Comparison of ENCODE assay signal across 8 cellular contexts in genomic region chr16:28403220-28404072, GRCh38. TPM values are rescaled to one million over a fixed set of nuclear protein-coding genes. Genes with fewer than 3 reads are reported as not detected.
DNase-seq lines count a peak whose midpoint lies in the region; ATAC-seq, FAIRE-seq and TF ChIP-seq lines count a peak whose summit lies in the region.
"Not testable (repeated sequence)": the region's sequence is repeated elsewhere in the genome, so short reads cannot be mapped to it uniquely, and the experiment has no call there.

Gene EIF3CL, minus strand, starts transcription at chr16:28403841. Its CDS starts 223 bp downstream, at chr16:28403618.

- not testable (repeated sequence) for H3K36me3 ChIP-seq in GM23338 (ENCODE audit: insufficient read depth); breast epithelium

- H3K4me3 Mint-ChIP-seq in GM23338, result peak within 1 kb of the TSS; percentile 82
- peak within 1 kb of the TSS in 2 of 3 donors; percentile 57 to 70 for H3K4me3 Mint-ChIP-seq in T-cell

- not testable (repeated sequence) for H3F3A ChIP-seq in GM23338 (replicated peaks; ENCODE audit: low read depth)

- H4K20me1 ChIP-seq in GM23338 (replicated peaks; ENCODE audit: insufficient read depth), result not testable (repeated sequence)

- ATAC-seq in GM18511 (IDR thresholded peaks at IDR 0.05; ENCODE audit: unreplicated experiment) (peak; percentile 97), GM23338 (peak; percentile 99), HG03439 (IDR thresholded peaks at IDR 0.05; ENCODE audit: unreplicated experiment) (peak; percentile 95), T-cell (replicated peaks in 1 of 4) (peak; percentile 100), left ventricle myocardium superior (peak; percentile 100)

- H3K27me3 Mint-ChIP-seq in GM23338 (ENCODE audit: insufficient read depth, low read depth, poor library complexity); T-cell: not testable (repeated sequence)

- H3K9me3 Mint-ChIP-seq in GM23338, T-cell: not testable (repeated sequence)

- not testable (repeated sequence) for H3K27me3 ChIP-seq in GM23338 (ENCODE audit: insufficient read depth); breast epithelium

- intact Hi-C loops in breast epithelium (cut with DNase I; ENCODE audit: low total_unique reads); left ventricle myocardium superior (cut with micrococcal nuclease): not testable (repeated sequence)

- CTCF ChIA-PET in T-cell (lab: Charles Lee), result not testable (repeated sequence)

- DNase-seq in GM23338 (ENCODE audit: low spot score); T-cell; breast epithelium (ENCODE audit: low spot score in 2 of 2); left ventricle myocardium superior; occipital lobe (lab: John Stamatoyannopoulos, UW); urothelium cell line (ENCODE audit: low spot score): not testable (repeated sequence)

- H3K79me2 ChIP-seq in GM23338 (replicated peaks; ENCODE audit: insufficient read depth), result not testable (repeated sequence)

- TF ChIP-seq POLR2A in breast epithelium (IDR thresholded peaks at IDR 0.05), result not testable (repeated sequence)

- FAIRE-seq in urothelium cell line (lab: Jason Lieb, UNC), result peak; percentile 92

- H3K4me3 ChIP-seq in GM23338, result peak within 1 kb of the TSS; percentile 52
- H3K4me3 ChIP-seq in breast epithelium, result peak within 1 kb of the TSS; percentile 15 to 53 (median 40)

- not testable (repeated sequence) for H3K9me3 ChIP-seq in breast epithelium

- not testable (repeated sequence) for H3K27ac Mint-ChIP-seq in GM23338, T-cell

- POLR2A ChIA-PET in T-cell (lab: Charles Lee), result not testable (repeated sequence)

- not testable (repeated sequence) for H3K27ac ChIP-seq in GM23338 (ENCODE audit: low read depth); breast epithelium

- not testable (repeated sequence) for H3K4me1 ChIP-seq in GM23338 (ENCODE audit: insufficient read depth); breast epithelium

- not testable (repeated sequence) for H2AFZ ChIP-seq in GM23338

- not testable (repeated sequence) for TF ChIP-seq CTCF in GM23338 (conservative IDR thresholded peaks at IDR 0.05; ENCODE audit: low read depth in 2 of 2); breast epithelium (IDR thresholded peaks at IDR 0.05)

- 0 out of 2 replicates have a peak within 1 kb of the TSS, but pooled peaks have one; percentile 66 for H3K4me2 ChIP-seq in GM23338

- not testable (repeated sequence) for H3K9me2 ChIP-seq in GM23338 (ENCODE audit: insufficient read depth)

- not testable (repeated sequence) for H3K4me1 Mint-ChIP-seq in GM23338, T-cell

- H3K36me3 Mint-ChIP-seq in GM23338 (ENCODE audit: low read depth); T-cell: not testable (repeated sequence)

RNA-seq across cellular contexts. Expression of gene EIF3CL, which starts in this region (rescaled TPM):
- 323 and 339 TPM in 2 replicates for total RNA-seq in GM23338 (2014; rRNA removed; shearing (Covaris generic))
- polyA plus RNA-seq in GM23338 (2016; fragmentation: Nextera tagmentation; extraction: Ambion mirVana), result 0.68 and 1.8 TPM in 2 replicates
- total RNA-seq in T-cell (10 to 100 TPM in 4 of 5 donors, 1 to 10 TPM in 1; 9.2 to 63.5 (median 42.2) TPM), breast epithelium (100 to 1,000 TPM; 143 to 191 (median 188) TPM), left ventricle myocardium superior (28.2 TPM), occipital lobe (60.4 TPM)
